In genomic region chr9:71758785-71759184, GRCh38 we compare ENCODE assay signal across 8 cellular contexts. TPM values are rescaled to one million over a fixed set of nuclear protein-coding genes. Genes with fewer than 3 reads are reported as not detected.
DNase-seq lines count a peak whose midpoint lies in the region; ATAC-seq and TF ChIP-seq lines count a peak whose summit lies in the region.

No MANE protein-coding gene starts in this region.

- peak overlapping the region; percentile 14; the same call in 1 of the 2 replicates for H3K27ac Mint-ChIP-seq in HFFc6
- H3K27ac Mint-ChIP-seq in activated CD8-positive, alpha-beta T cell treated with anti-CD3 and anti-CD28 coated beads, Interleukin-2, amount 10 ng/mL, durations not matched to agents 7 days and 5 days, result no peak overlapping the region
- H3K27ac Mint-ChIP-seq in activated CD8-positive, alpha-beta T cell treated with anti-CD3 and anti-CD28 coated beads for 36 hours, result no peak overlapping the region

- peaks cover 16% of the 10 kb centered on the region for H3K36me3 Mint-ChIP-seq in HFFc6 (ENCODE audit: low read depth)
- H3K36me3 Mint-ChIP-seq in activated CD8-positive, alpha-beta T cell treated with anti-CD3 and anti-CD28 coated beads, Interleukin-2, amount 10 ng/mL, durations not matched to agents 7 days and 5 days (ENCODE audit: low read depth), result peaks cover 24% of the 10 kb centered on the region
- peaks cover 28% of the 10 kb centered on the region for H3K36me3 Mint-ChIP-seq in activated CD8-positive, alpha-beta T cell treated with anti-CD3 and anti-CD28 coated beads for 36 hours (ENCODE audit: low read depth)

- H3K27ac ChIP-seq in coronary artery, result no peak overlapping the region

- no peak overlapping the region for H3K4me3 Mint-ChIP-seq in HFFc6
- H3K4me3 Mint-ChIP-seq in activated CD8-positive, alpha-beta T cell treated with anti-CD3 and anti-CD28 coated beads, Interleukin-2, amount 10 ng/mL, durations not matched to agents 7 days and 5 days, result no peak overlapping the region
- no peak overlapping the region for H3K4me3 Mint-ChIP-seq in activated CD8-positive, alpha-beta T cell treated with anti-CD3 and anti-CD28 coated beads for 36 hours

- H3K4me1 Mint-ChIP-seq in HFFc6 (ENCODE audit: low read depth), result peaks cover 93% of the 10 kb centered on the region
- H3K4me1 Mint-ChIP-seq in activated CD8-positive, alpha-beta T cell treated with anti-CD3 and anti-CD28 coated beads, Interleukin-2, amount 10 ng/mL, durations not matched to agents 7 days and 5 days (ENCODE audit: low read depth), result peaks cover 53% of the 10 kb centered on the region
- peaks cover 75% of the 10 kb centered on the region for H3K4me1 Mint-ChIP-seq in activated CD8-positive, alpha-beta T cell treated with anti-CD3 and anti-CD28 coated beads for 36 hours (ENCODE audit: low read depth)

- intact Hi-C loops in activated CD8-positive, alpha-beta T cell treated with anti-CD3 and anti-CD28 coated beads for 36 hours (cut with micrococcal nuclease), result no loop called here

- no peaks in the 10 kb centered on the region for H3K9me3 Mint-ChIP-seq in HFFc6
- H3K9me3 Mint-ChIP-seq in activated CD8-positive, alpha-beta T cell treated with anti-CD3 and anti-CD28 coated beads, Interleukin-2, amount 10 ng/mL, durations not matched to agents 7 days and 5 days (ENCODE audit: insufficient read depth), result no peaks in the 10 kb centered on the region
- no peaks in the 10 kb centered on the region for H3K9me3 Mint-ChIP-seq in activated CD8-positive, alpha-beta T cell treated with anti-CD3 and anti-CD28 coated beads for 36 hours

- no peak for TF ChIP-seq CTCF in HFFc6 (IDR thresholded peaks at IDR 0.05)
- TF ChIP-seq CTCF in coronary artery (IDR thresholded peaks at IDR 0.05), result no peak
- no peak for TF ChIP-seq CTCF in activated CD8-positive, alpha-beta T cell treated with anti-CD3 and anti-CD28 coated beads for 36 hours (IDR thresholded peaks at IDR 0.05)
- no peak for TF ChIP-seq CTCF in GM13977 (IDR thresholded peaks at IDR 0.05; ENCODE audit: extremely low read depth, insufficient read depth, missing control alignments)

- peaks cover 2% of the 10 kb centered on the region; the same call in 1 of the 2 replicates for H3K27me3 Mint-ChIP-seq in HFFc6 (ENCODE audit: insufficient read depth)
- H3K27me3 Mint-ChIP-seq in activated CD8-positive, alpha-beta T cell treated with anti-CD3 and anti-CD28 coated beads, Interleukin-2, amount 10 ng/mL, durations not matched to agents 7 days and 5 days (ENCODE audit: low read depth), result no peaks in the 10 kb centered on the region
- H3K27me3 Mint-ChIP-seq in activated CD8-positive, alpha-beta T cell treated with anti-CD3 and anti-CD28 coated beads for 36 hours, result no peaks in the 10 kb centered on the region

- in situ Hi-C loops in ACHN (cut with HindIII; ENCODE audit: low pct_ligation_motif_present, low pct_unique_long_range_greater_than_20kb, low sequenced_read_pairs) (no loop called here), GM13977 (cut with MboI; ENCODE audit: low pct_unique_long_range_greater_than_20kb, low sequenced_read_pairs, unreplicated experiment) (loop anchor here (25.0 kb wide), 1 partner anchor 471 kb away; no protein-coding TSS in a partner anchor)

- DNase-seq in ACHN, result peak; percentile 40
- no peak for DNase-seq in HFFc6
- DNase-seq in RKO (ENCODE audit: low spot score), result peak; percentile 28
- DNase-seq in iris pigment epithelial cell (ENCODE audit: low read depth), result peak; percentile 65
- no peak for DNase-seq in coronary artery (ENCODE audit: low spot score)
- no peak for DNase-seq in activated CD8-positive, alpha-beta T cell treated with anti-CD3 and anti-CD28 coated beads, Interleukin-2, amount 10 ng/mL, durations not matched to agents 7 days and 5 days
- no peak for DNase-seq in activated CD8-positive, alpha-beta T cell treated with anti-CD3 and anti-CD28 coated beads for 36 hours
- no peak for DNase-seq in GM13977 (ENCODE audit: low spot score)

- CTCF ChIA-PET in activated CD8-positive, alpha-beta T cell treated with anti-CD3 and anti-CD28 coated beads, Interleukin-2, amount 10 ng/mL, durations not matched to agents 7 days and 5 days (lab: Charles Lee), result interaction anchor here (1.0 to 1.7 kb wide), 2 partner anchors 10 to 42 kb away, joined by 3 to 6 read pairs; partner anchors contain the start of gene CEMIP2
- CTCF ChIA-PET in activated CD8-positive, alpha-beta T cell treated with anti-CD3 and anti-CD28 coated beads for 36 hours (lab: Charles Lee), result no interaction called here

- H3K4me3 ChIP-seq in coronary artery, result no peak overlapping the region

- POLR2A ChIA-PET in activated CD8-positive, alpha-beta T cell treated with anti-CD3 and anti-CD28 coated beads, Interleukin-2, amount 10 ng/mL, durations not matched to agents 7 days and 5 days (lab: Charles Lee), result no interaction called here
- POLR2A ChIA-PET in activated CD8-positive, alpha-beta T cell treated with anti-CD3 and anti-CD28 coated beads for 36 hours (lab: Charles Lee), result no interaction called here

- ATAC-seq in activated CD8-positive, alpha-beta T cell treated with anti-CD3 and anti-CD28 coated beads, Interleukin-2, amount 10 ng/mL, durations not matched to agents 7 days and 5 days, result no peak
- ATAC-seq in activated CD8-positive, alpha-beta T cell treated with anti-CD3 and anti-CD28 coated beads for 36 hours, result no peak

RNA-seq across cellular contexts. Expression of gene CEMIP2, which starts 9.5 kb away (rescaled TPM):
- 100 to 1,000 TPM in 2 of 6 experiments, 10 to 100 TPM in 4; 86.0 to 106 (median 92.1) TPM for total RNA-seq in HFFc6 (2021; fragmentation: NEBNext Ultra II Directional; extraction: Animal tissue kit (Norgen Biotek cat#: 25700))
- total RNA-seq in activated CD8-positive, alpha-beta T cell treated with anti-CD3 and anti-CD28 coated beads, Interleukin-2, amount 10 ng/mL, durations not matched to agents 7 days and 5 days, result 10 to 100 TPM; 46.5 TPM
- 10 to 100 TPM; 58.7 to 63.5 TPM for total RNA-seq in activated CD8-positive, alpha-beta T cell treated with anti-CD3 and anti-CD28 coated beads for 36 hours

Comparison
In these comparisons a context has a peak if more than half of its experiments do, and no peak if none do; other contexts are left out.
1. DNase-seq: peak in ACHN (single experiment), RKO (single experiment) and iris pigment epithelial cell (single experiment); none in HFFc6 (single experiment), coronary artery (single experiment), activated CD8-positive, alpha-beta T cell treated with anti-CD3 and anti-CD28 coated beads, Interleukin-2, amount 10 ng/mL, durations not matched to agents 7 days and 5 days (single experiment), activated CD8-positive, alpha-beta T cell treated with anti-CD3 and anti-CD28 coated beads for 36 hours (single experiment) and GM13977 (single experiment).